In the genomic region with DNA sequence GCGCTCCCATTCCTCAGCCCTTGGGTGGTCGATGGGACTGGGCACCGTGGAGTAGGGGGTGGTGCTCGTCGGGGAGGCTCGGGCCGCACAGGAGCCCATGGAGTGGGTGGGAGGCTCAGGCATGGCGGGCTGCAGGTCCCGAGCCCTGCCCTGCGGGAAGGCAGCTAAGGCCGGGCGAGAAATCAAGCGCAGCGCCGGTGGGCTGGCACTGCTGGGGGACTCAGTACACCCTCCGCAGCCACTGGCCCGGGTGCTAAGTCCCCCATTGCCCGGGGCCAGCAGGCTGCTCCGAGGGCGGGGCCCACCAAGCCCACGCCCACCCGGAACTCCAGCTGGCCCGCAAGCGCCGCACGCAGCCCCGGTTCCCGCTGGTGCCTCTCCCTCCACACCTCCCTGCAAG, we compare ENCODE assay signal across 1 cellular context. TPM values are rescaled to one million over a fixed set of nuclear protein-coding genes. Genes with fewer than 3 reads are reported as not detected.
"Had no signal": no experiment of that assay in that cellular context is flagged by ENCODE, and none has a peak within 500 bp of the region (broad histone marks: within the 10 kb centered on the region; RNA-seq: fewer than 3 reads in every experiment).

No MANE protein-coding gene starts in this region.

RNA-seq across cellular contexts. Expression of a gene that starts 20.0 kb away (rescaled TPM):
- total RNA-seq: G401 had no signal
